Comparison of ENCODE assay signal across 8 cellular contexts in the genomic region with DNA sequence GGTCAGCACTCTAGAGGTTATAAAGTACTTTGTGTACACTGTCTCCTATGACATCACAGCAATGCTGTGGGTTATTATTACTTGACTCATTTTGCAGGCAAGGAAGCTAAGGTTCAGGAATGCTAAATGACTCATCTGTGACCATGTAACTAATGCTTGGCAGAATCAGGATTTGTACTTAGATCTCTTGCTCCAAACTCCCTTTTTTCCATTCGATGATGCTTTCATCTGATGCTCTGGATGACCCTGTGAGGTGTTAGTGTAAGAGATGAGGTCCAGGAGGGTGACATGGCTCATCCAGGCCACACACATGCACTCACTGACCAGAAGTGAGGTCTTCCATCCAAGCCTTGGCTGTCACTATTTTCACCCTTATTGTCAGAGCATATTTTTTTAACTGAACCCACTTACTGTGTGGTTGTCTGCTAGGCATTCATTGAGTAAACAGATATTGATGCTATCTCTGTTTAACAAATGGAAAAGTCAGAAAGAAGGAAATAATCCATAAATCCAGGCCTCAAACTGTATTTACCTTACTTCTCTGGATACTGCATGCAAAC. TPM values are rescaled to one million over a fixed set of nuclear protein-coding genes. Genes with fewer than 3 reads are reported as not detected.
A peak's percentile ranks its signal among the peaks of the same experiment; 100 is the strongest.
DNase-seq lines count a peak whose midpoint lies in the region; ATAC-seq lines count a peak whose summit lies in the region.

No MANE protein-coding gene starts in this region.

- H3K4me1 Mint-ChIP-seq in activated CD4-positive, alpha-beta T cell treated with anti-CD3 and anti-CD28 coated beads, Interleukin-2, amount 10 ng/mL, durations not matched to agents 7 days and 5 days: peaks cover 73% of the 10 kb centered on the region
- H3K4me1 Mint-ChIP-seq in T-cell: peaks cover 70 to 80% (median 71%) of the 10 kb centered on the region in 3 donors

- H3K27me3 Mint-ChIP-seq in activated CD4-positive, alpha-beta T cell treated with anti-CD3 and anti-CD28 coated beads, Interleukin-2, amount 10 ng/mL, durations not matched to agents 7 days and 5 days: no peaks in the 10 kb centered on the region
- H3K27me3 Mint-ChIP-seq in T-cell: no peaks in the 10 kb centered on the region

- ATAC-seq in T-cell (replicated peaks in 1 of 4): peak in 1 of 4 experiments; percentile 5

- no peak for DNase-seq in activated CD4-positive, alpha-beta T cell treated with anti-CD3 and anti-CD28 coated beads, Interleukin-2, amount 10 ng/mL, durations not matched to agents 7 days and 5 days
- DNase-seq in activated CD4-positive, alpha-beta T cell treated with anti-CD3 and anti-CD28 coated beads, Interleukin-2, amount 50 U/mL, for 4 hours: no peak
- DNase-seq in T-cell: no peak
- peak; percentile 91 for DNase-seq in fibroblast of the conjunctiva (ENCODE audit: low read depth)
- DNase-seq in nucleus accumbens (lab: John Stamatoyannopoulos, UW): no peak
- DNase-seq in NCI-H2107 treated with DMSO at 0.1 percent for 48 hours (lab: John Stamatoyannopoulos, UW; ENCODE audit: unreplicated experiment): no peak
- no peak for DNase-seq in Karpas-422

- H3K4me3 ChIP-seq in thymus (ENCODE audit: low read length): no peak overlapping the region
- H3K4me3 ChIP-seq in Karpas-422 (ENCODE audit: low read length): no peak overlapping the region

- no peaks in the 10 kb centered on the region for H3K27me3 ChIP-seq in thymus (ENCODE audit: control insufficient read depth, insufficient read depth)
- H3K27me3 ChIP-seq in Karpas-422 (ENCODE audit: low read length): no peaks in the 10 kb centered on the region

- no peak overlapping the region for H2AFZ ChIP-seq in Karpas-422 (ENCODE audit: low read length)

- no peaks in the 10 kb centered on the region for H3K9me2 ChIP-seq in Karpas-422 (replicated peaks; ENCODE audit: insufficient read depth, low read length)

- H4K20me1 ChIP-seq in Karpas-422 (ENCODE audit: insufficient read depth, low read depth, low read length): no peaks in the 10 kb centered on the region

- H3K4me2 ChIP-seq in Karpas-422 (ENCODE audit: low read depth, low read length, poor library complexity, severe bottlenecking): no peak overlapping the region

- H3K4me1 ChIP-seq in thymus (ENCODE audit: control insufficient read depth, insufficient read depth, low read length): peaks cover 16% of the 10 kb centered on the region
- H3K4me1 ChIP-seq in Karpas-422 (ENCODE audit: low read length): no peaks in the 10 kb centered on the region

- 97% methylated on average over 1 of the region's 1 CpG for WGBS in thymus

- H3K9me3 ChIP-seq in thymus (ENCODE audit: control insufficient read depth) (no peaks in the 10 kb centered on the region), Karpas-422 (ENCODE audit: low read length) (no peaks in the 10 kb centered on the region)

- CTCF ChIA-PET in activated CD4-positive, alpha-beta T cell treated with anti-CD3 and anti-CD28 coated beads, Interleukin-2, amount 10 ng/mL, durations not matched to agents 7 days and 5 days (lab: Charles Lee): interaction anchor here (1.3 to 1.9 kb wide), 4 partner anchors 8 to 52 kb away, joined by 3 to 6 read pairs (median 4); no protein-coding TSS in a partner anchor
- CTCF ChIA-PET in T-cell (lab: Charles Lee): interaction anchor here (0.6 to 1.4 kb wide), 3 partner anchors 8 to 69 kb away, joined by 3 to 4 read pairs (median 3); no protein-coding TSS in a partner anchor

- H3K27ac ChIP-seq in thymus (ENCODE audit: low read depth) (peak overlapping the region; percentile 74), Karpas-422 (ENCODE audit: low read length) (no peak overlapping the region)

- no peak overlapping the region for H3K4me3 Mint-ChIP-seq in activated CD4-positive, alpha-beta T cell treated with anti-CD3 and anti-CD28 coated beads, Interleukin-2, amount 10 ng/mL, durations not matched to agents 7 days and 5 days
- H3K4me3 Mint-ChIP-seq in T-cell: peak overlapping the region in 2 of 3 donors; percentile 15 to 55

- H3K79me2 ChIP-seq in Karpas-422 (ENCODE audit: low read length): no peaks in the 10 kb centered on the region

- H3K36me3 Mint-ChIP-seq in activated CD4-positive, alpha-beta T cell treated with anti-CD3 and anti-CD28 coated beads, Interleukin-2, amount 10 ng/mL, durations not matched to agents 7 days and 5 days (ENCODE audit: low read depth): peaks cover 7% of the 10 kb centered on the region
- H3K36me3 Mint-ChIP-seq in T-cell: peaks cover 3% of the 10 kb centered on the region

- H3K36me3 ChIP-seq in thymus (ENCODE audit: control insufficient read depth, insufficient read depth) (no peaks in the 10 kb centered on the region), Karpas-422 (ENCODE audit: insufficient read depth, low read length) (no peaks in the 10 kb centered on the region)

- H3K9me3 Mint-ChIP-seq in activated CD4-positive, alpha-beta T cell treated with anti-CD3 and anti-CD28 coated beads, Interleukin-2, amount 10 ng/mL, durations not matched to agents 7 days and 5 days: peaks cover 6% of the 10 kb centered on the region
- H3K9me3 Mint-ChIP-seq in T-cell: peaks cover 0 to 4% (median 4%) of the 10 kb centered on the region in 3 donors

- no peak overlapping the region for H3K9ac ChIP-seq in Karpas-422 (ENCODE audit: low read length)

- peak overlapping the region; percentile 77 for H3K27ac Mint-ChIP-seq in activated CD4-positive, alpha-beta T cell treated with anti-CD3 and anti-CD28 coated beads, Interleukin-2, amount 10 ng/mL, durations not matched to agents 7 days and 5 days
- peak overlapping the region; percentile 82 to 97 for H3K27ac Mint-ChIP-seq in T-cell

- POLR2A ChIA-PET in activated CD4-positive, alpha-beta T cell treated with anti-CD3 and anti-CD28 coated beads, Interleukin-2, amount 10 ng/mL, durations not matched to agents 7 days and 5 days (lab: Charles Lee): interaction anchor here (0.8 kb wide), 1 partner anchor 54 kb away, joined by 3 read pairs; no protein-coding TSS in a partner anchor
- POLR2A ChIA-PET in T-cell (lab: Charles Lee): interaction anchor here (0.6 to 0.7 kb wide), 3 partner anchors 17 to 60 kb away, joined by 3 to 8 read pairs (median 3); no protein-coding TSS in a partner anchor

RNA-seq across cellular contexts. Expression of gene RHOH, which starts 59.0 kb away (rescaled TPM):
- total RNA-seq in activated CD4-positive, alpha-beta T cell treated with anti-CD3 and anti-CD28 coated beads, Interleukin-2, amount 10 ng/mL, durations not matched to agents 7 days and 5 days: 100 to 1,000 TPM; 134 to 137 TPM
- total RNA-seq in T-cell: 100 to 1,000 TPM; 174 to 436 (median 216) TPM
- polyA plus RNA-seq in thymus: 71.2 TPM
- total RNA-seq in Karpas-422 (2014; rRNA removed; shearing (Covaris generic); ENCODE audit: low replicate concordance): 39.5 and 68.4 TPM in 2 replicates
